Comparison of ENCODE assay signal across 19 cellular contexts in the genomic region with DNA sequence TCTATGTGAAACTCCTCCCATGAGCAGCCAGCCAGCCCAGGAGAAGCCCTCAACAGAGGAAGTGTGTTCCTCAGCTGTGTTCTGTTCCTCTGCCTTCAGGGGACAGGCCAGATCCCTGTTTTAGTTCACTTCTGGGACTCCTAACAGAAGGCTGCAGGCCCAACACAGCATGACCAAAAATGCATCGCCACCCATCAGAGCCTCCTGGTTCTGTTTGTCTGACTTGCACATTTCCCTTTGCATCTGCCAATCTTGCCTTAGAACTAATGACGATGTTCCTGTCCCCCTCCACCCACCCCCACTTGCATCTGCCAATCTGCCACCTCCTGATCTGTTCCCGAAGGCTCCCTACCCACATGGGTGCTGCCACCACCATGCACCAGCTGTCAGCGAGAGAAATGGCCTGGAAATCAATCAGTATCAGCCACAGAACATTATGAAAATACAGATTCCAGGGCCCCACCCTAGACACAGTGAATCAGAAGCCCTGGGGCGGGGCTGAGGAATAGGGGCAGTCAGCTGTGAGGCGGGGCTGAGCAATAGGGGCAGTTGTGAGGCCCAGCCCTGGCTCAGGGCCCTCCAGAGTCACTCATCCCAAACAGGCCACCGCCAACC. TPM values are rescaled to one million over a fixed set of nuclear protein-coding genes. Genes with fewer than 3 reads are reported as not detected.
DNase-seq lines count a peak whose midpoint lies in the region; ATAC-seq and TF ChIP-seq lines count a peak whose summit lies in the region.
"Had no signal": no experiment of that assay in that cellular context is flagged by ENCODE, and none has a peak within 500 bp of the region (broad histone marks: within the 10 kb centered on the region; RNA-seq: fewer than 3 reads in every experiment).

No MANE protein-coding gene starts in this region.

- H3K27ac ChIP-seq in RWPE1 (peak overlapping the region; percentile 50), temporal lobe (ENCODE audit: low read depth, low read length) (peak overlapping the region; percentile 32)
- H3K27ac ChIP-seq: A549, esophagus muscularis mucosa, hepatocyte had no signal

- ATAC-seq in activated CD4-positive, alpha-beta T cell treated with anti-CD3 and anti-CD28 coated beads for 36 hours = peak; percentile 27
- peak; percentile 78 for ATAC-seq in esophagus mucosa
- ATAC-seq: A549, left ventricle myocardium superior had no signal

- no peak overlapping the region for H3K27ac Mint-ChIP-seq in activated CD4-positive, alpha-beta T cell treated with anti-CD3 and anti-CD28 coated beads for 36 hours
- no peak overlapping the region for H3K27ac Mint-ChIP-seq in progenitor cell of endocrine pancreas
- H3K27ac Mint-ChIP-seq: IgD-negative memory B cell, naive B cell, type B pancreatic cell had no signal

- no peaks in the 10 kb centered on the region for H3K9me3 Mint-ChIP-seq in activated CD4-positive, alpha-beta T cell treated with anti-CD3 and anti-CD28 coated beads for 36 hours (ENCODE audit: low read depth)
- no peaks in the 10 kb centered on the region for H3K9me3 Mint-ChIP-seq in progenitor cell of endocrine pancreas (ENCODE audit: low read depth)
- H3K9me3 Mint-ChIP-seq: activated T-cell treated with anti-CD3 and anti-CD28 coated beads, Interleukin-2, amount 50 U/mL, for 4 hours; IgD-negative memory B cell; type B pancreatic cell had no signal

- POLR2A ChIA-PET in activated CD4-positive, alpha-beta T cell treated with anti-CD3 and anti-CD28 coated beads for 36 hours (lab: Charles Lee) = no interaction called here
- POLR2A ChIA-PET in RWPE1 (lab: Yijun Ruan, JAX; ENCODE audit: low non-redundant PET) = no interaction called here

- H3K27me3 Mint-ChIP-seq in activated CD4-positive, alpha-beta T cell treated with anti-CD3 and anti-CD28 coated beads for 36 hours = no peaks in the 10 kb centered on the region
- H3K27me3 Mint-ChIP-seq in progenitor cell of endocrine pancreas = peaks cover 6% of the 10 kb centered on the region

- peaks cover 24% of the 10 kb centered on the region for H3K4me1 Mint-ChIP-seq in activated CD4-positive, alpha-beta T cell treated with anti-CD3 and anti-CD28 coated beads for 36 hours
- peaks cover 6% of the 10 kb centered on the region for H3K4me1 Mint-ChIP-seq in progenitor cell of endocrine pancreas (ENCODE audit: low read depth)

- no peak for DNase-seq in activated CD4-positive, alpha-beta T cell treated with anti-CD3 and anti-CD28 coated beads for 36 hours
- DNase-seq in activated CD4-positive, alpha-beta T cell treated with anti-CD3 and anti-CD28 coated beads, Interleukin-2, amount 50 U/mL, for 48 hours = no peak
- no peak for DNase-seq in RWPE1 (ENCODE audit: low spot score)
- DNase-seq in DMS153 (lab: John Stamatoyannopoulos, UW) = no peak
- DNase-seq in progenitor cell of endocrine pancreas (ENCODE audit: low spot score, unreplicated experiment) = no peak
- DNase-seq in T1000 (lab: John Stamatoyannopoulos, UW) = no peak
- DNase-seq: activated T-cell treated with anti-CD3 and anti-CD28 coated beads, Interleukin-2, amount 50 U/mL, for 4 hours; left ventricle myocardium superior; naive B cell; NCI-H1417 treated with DMSO at 0.1 percent for 48 hours; NCI-H524 treated with DMSO at 0.1 percent for 48 hours; retina had no signal

- TF ChIP-seq CTCF in RWPE1 (conservative IDR thresholded peaks at IDR 0.05; ENCODE audit: low read depth) (no peak), progenitor cell of endocrine pancreas (IDR thresholded peaks at IDR 0.05; ENCODE audit: unreplicated experiment) (no peak)

- peaks cover 5% of the 10 kb centered on the region for H3K36me3 Mint-ChIP-seq in activated CD4-positive, alpha-beta T cell treated with anti-CD3 and anti-CD28 coated beads for 36 hours (ENCODE audit: low read depth)
- H3K36me3 Mint-ChIP-seq in progenitor cell of endocrine pancreas (ENCODE audit: insufficient read depth) = peaks cover 3% of the 10 kb centered on the region

- CTCF ChIA-PET in activated CD4-positive, alpha-beta T cell treated with anti-CD3 and anti-CD28 coated beads for 36 hours (lab: Charles Lee) = interaction anchor here (1.2 kb wide), 1 partner anchor 245 kb away, joined by 3 read pairs; no protein-coding TSS in a partner anchor
- CTCF ChIA-PET in RWPE1 (lab: Yijun Ruan, JAX) = no interaction called here

- H3K4me3 Mint-ChIP-seq in activated CD4-positive, alpha-beta T cell treated with anti-CD3 and anti-CD28 coated beads for 36 hours = no peak overlapping the region
- H3K4me3 Mint-ChIP-seq in progenitor cell of endocrine pancreas (ENCODE audit: low read depth) = no peak overlapping the region
- H3K4me3 Mint-ChIP-seq: naive B cell, type B pancreatic cell had no signal

- intact Hi-C loops in activated CD4-positive, alpha-beta T cell treated with anti-CD3 and anti-CD28 coated beads for 36 hours (cut with DNase I, micrococcal nuclease) = no loop called here

RNA-seq across cellular contexts. Expression of a gene that starts 51.0 kb away (rescaled TPM):
- total RNA-seq in activated CD4-positive, alpha-beta T cell treated with anti-CD3 and anti-CD28 coated beads for 36 hours = 10 to 100 TPM; 59.8 to 74.7 TPM
- total RNA-seq in esophagus mucosa (42.9 TPM), temporal lobe (107 TPM), progenitor cell of endocrine pancreas (106 and 111 TPM in 2 replicates)
